ENCODE assay signal across 13 cellular contexts in genomic region chr3:15102833-15103232, GRCh38. TPM values are rescaled to one million over a fixed set of nuclear protein-coding genes. Genes with fewer than 3 reads are reported as not detected.
DNase-seq lines count a peak whose midpoint lies in the region; ATAC-seq and TF ChIP-seq lines count a peak whose summit lies in the region.
"Had no signal": no experiment of that assay in that cellular context is flagged by ENCODE, and none has a peak within 500 bp of the region (broad histone marks: within the 10 kb centered on the region; RNA-seq: fewer than 3 reads in every experiment).

No MANE protein-coding gene starts in this region.

- peak overlapping the region; percentile 0 for H3K27ac Mint-ChIP-seq in activated CD4-positive, alpha-beta T cell treated with anti-CD3 and anti-CD28 coated beads, Interleukin-2, amount 10 ng/mL, durations not matched to agents 7 days and 5 days
- H3K27ac Mint-ChIP-seq: activated CD4-positive, alpha-beta memory T cell treated with anti-CD3 and anti-CD28 coated beads for 36 hours; memory B cell had no signal

- no peak for ATAC-seq in thoracic aorta (ENCODE audit: insufficient number of reproducible peaks, low FRiP score, low read depth)
- ATAC-seq in GM19328 (IDR thresholded peaks at IDR 0.05; ENCODE audit: unreplicated experiment) = no peak

- H3K4me3 ChIP-seq in epithelial cell of esophagus (ENCODE audit: low read length) (no peak overlapping the region), thoracic aorta (no peak overlapping the region)
- H3K4me3 ChIP-seq: tibial nerve had no signal

- H3K4me3 Mint-ChIP-seq in activated CD4-positive, alpha-beta T cell treated with anti-CD3 and anti-CD28 coated beads, Interleukin-2, amount 10 ng/mL, durations not matched to agents 7 days and 5 days = no peak overlapping the region
- H3K4me3 Mint-ChIP-seq: activated CD4-positive, alpha-beta memory T cell treated with anti-CD3 and anti-CD28 coated beads for 36 hours; activated naive CD4-positive, alpha-beta T cell treated with anti-CD3 and anti-CD28 coated beads for 36 hours; memory B cell had no signal

- H3K9me3 Mint-ChIP-seq in activated CD4-positive, alpha-beta T cell treated with anti-CD3 and anti-CD28 coated beads, Interleukin-2, amount 10 ng/mL, durations not matched to agents 7 days and 5 days = no peaks in the 10 kb centered on the region
- H3K9me3 Mint-ChIP-seq: activated CD4-positive, alpha-beta memory T cell treated with anti-CD3 and anti-CD28 coated beads for 36 hours; activated naive CD4-positive, alpha-beta T cell treated with anti-CD3 and anti-CD28 coated beads for 36 hours; memory B cell had no signal

- peak overlapping the region; percentile 18 to 63 for H3K27ac ChIP-seq in thoracic aorta

- H3K27me3 Mint-ChIP-seq in activated CD4-positive, alpha-beta T cell treated with anti-CD3 and anti-CD28 coated beads, Interleukin-2, amount 10 ng/mL, durations not matched to agents 7 days and 5 days = peaks cover 4% of the 10 kb centered on the region

- no peak for TF ChIP-seq CTCF in epithelial cell of esophagus (IDR thresholded peaks at IDR 0.05; ENCODE audit: insufficient read depth, low read depth, low read length, missing control alignments)
- no peak for TF ChIP-seq CTCF in thoracic aorta (IDR thresholded peaks at IDR 0.05)

- H3K36me3 Mint-ChIP-seq in activated CD4-positive, alpha-beta T cell treated with anti-CD3 and anti-CD28 coated beads, Interleukin-2, amount 10 ng/mL, durations not matched to agents 7 days and 5 days (ENCODE audit: low read depth) = peaks cover 6% of the 10 kb centered on the region
- H3K36me3 Mint-ChIP-seq: memory B cell had no signal

- H3K4me1 Mint-ChIP-seq in activated CD4-positive, alpha-beta T cell treated with anti-CD3 and anti-CD28 coated beads, Interleukin-2, amount 10 ng/mL, durations not matched to agents 7 days and 5 days = peaks cover 38% of the 10 kb centered on the region

- no peaks in the 10 kb centered on the region for H3K27me3 ChIP-seq in thoracic aorta (replicated peaks; ENCODE audit: insufficient read depth)
- H3K27me3 ChIP-seq: tibial nerve had no signal

- no peaks in the 10 kb centered on the region for H3K9me3 ChIP-seq in thoracic aorta
- H3K9me3 ChIP-seq: tibial nerve had no signal

- H3K4me1 ChIP-seq in thoracic aorta (ENCODE audit: control insufficient read depth in 1 of 2, low read depth in 2 of 2) = peaks cover 2 to 40% of the 10 kb centered on the region in 2 donors

- POLR2A ChIA-PET in activated CD4-positive, alpha-beta T cell treated with anti-CD3 and anti-CD28 coated beads, Interleukin-2, amount 10 ng/mL, durations not matched to agents 7 days and 5 days (lab: Charles Lee) = no interaction called here

- no peaks in the 10 kb centered on the region for H3K36me3 ChIP-seq in thoracic aorta
- H3K36me3 ChIP-seq: tibial nerve had no signal

- DNase-seq in activated CD4-positive, alpha-beta T cell treated with anti-CD3 and anti-CD28 coated beads, Interleukin-2, amount 10 ng/mL, durations not matched to agents 7 days and 5 days = no peak
- DNase-seq in activated CD4-positive, alpha-beta T cell treated with anti-CD3 and anti-CD28 coated beads, Interleukin-2, amount 50 U/mL, for 1 hour = no peak
- DNase-seq in epithelial cell of esophagus (ENCODE audit: low read depth) = peak; percentile 51
- DNase-seq in medulla oblongata (ENCODE audit: extremely low spot score) = peak; percentile 45
- DNase-seq in thoracic aorta (ENCODE audit: low spot score) = no peak
- DNase-seq in OCI-M1 (lab: John Stamatoyannopoulos, UW) = no peak
- DNase-seq in NK-92 treated with Interleukin-12 subunit alpha and Interleukin-12 subunit beta, amount 100 ng/mL, for 24 hours (lab: John Stamatoyannopoulos, UW) = no peak
- DNase-seq: activated CD4-positive, alpha-beta memory T cell treated with anti-CD3 and anti-CD28 coated beads for 36 hours; activated naive CD4-positive, alpha-beta T cell treated with anti-CD3 and anti-CD28 coated beads for 36 hours; cortex of kidney had no signal

- CTCF ChIA-PET in activated CD4-positive, alpha-beta T cell treated with anti-CD3 and anti-CD28 coated beads, Interleukin-2, amount 10 ng/mL, durations not matched to agents 7 days and 5 days (lab: Charles Lee) = interaction anchor here (1.0 kb wide), 1 partner anchor 51 kb away, joined by 3 read pairs; no protein-coding TSS in a partner anchor

RNA-seq across cellular contexts. Expression of gene RBSN, which starts 3.9 kb away (rescaled TPM):
- 10 to 100 TPM; 20.5 to 22.9 TPM for total RNA-seq in activated CD4-positive, alpha-beta T cell treated with anti-CD3 and anti-CD28 coated beads, Interleukin-2, amount 10 ng/mL, durations not matched to agents 7 days and 5 days
- 10 to 100 TPM; 40.8 to 47.8 TPM for total RNA-seq in thoracic aorta

RNA-seq across cellular contexts. Expression of gene MRPS25, which starts 37.7 kb away (rescaled TPM):
- 10 to 100 TPM; 49.4 to 52.9 TPM for total RNA-seq in activated CD4-positive, alpha-beta T cell treated with anti-CD3 and anti-CD28 coated beads, Interleukin-2, amount 10 ng/mL, durations not matched to agents 7 days and 5 days
- 10 to 100 TPM; 13.8 to 31.0 TPM for total RNA-seq in thoracic aorta

Comparison
In these comparisons a context has a peak if more than half of its experiments do, and no peak if none do; other contexts are left out.
1. DNase-seq: peak in epithelial cell of esophagus (single experiment) and medulla oblongata (single experiment); none in activated CD4-positive, alpha-beta T cell treated with anti-CD3 and anti-CD28 coated beads, Interleukin-2, amount 10 ng/mL, durations not matched to agents 7 days and 5 days (single experiment), activated CD4-positive, alpha-beta T cell treated with anti-CD3 and anti-CD28 coated beads, Interleukin-2, amount 50 U/mL, for 1 hour (single experiment), thoracic aorta (single experiment), OCI-M1 (single experiment) and NK-92 treated with Interleukin-12 subunit alpha and Interleukin-12 subunit beta, amount 100 ng/mL, for 24 hours (single experiment).